8 cellular contexts compared by ENCODE assay signal in genomic region chr15:74460903-74461846, GRCh38. TPM values are rescaled to one million over a fixed set of nuclear protein-coding genes. Genes with fewer than 3 reads are reported as not detected.
DNase-seq lines count a peak whose midpoint lies in the region; ATAC-seq lines count a peak whose summit lies in the region.

TSS of gene UBL7 (minus strand) at chr15:74461160. CDS start at chr15:74458867, 2,293 bp downstream.

- ATAC-seq in GM19467 (IDR thresholded peaks at IDR 0.05; ENCODE audit: unreplicated experiment), result peak; percentile 75

- DNase-seq in COLO668 (lab: John Stamatoyannopoulos, UW; ENCODE audit: unreplicated experiment) (peak; percentile 95), HS-5 (ENCODE audit: low read depth) (peak; percentile 82), lung microvascular endothelial cell (ENCODE audit: low read depth in 2 of 2) (peak; percentile 96 to 97)
- DNase-seq in NK-92 treated with Interleukin-12 subunit alpha and Interleukin-12 subunit beta, amount 100 ng/mL, for 24 hours (lab: John Stamatoyannopoulos, UW), result peak; percentile 96
- peak; percentile 98 for DNase-seq in activated CD8-positive, alpha-beta memory T cell treated with anti-CD3 and anti-CD28 coated beads for 24 hours
- DNase-seq in effector CD8-positive, alpha-beta T cell (lab: John Stamatoyannopoulos, UW), result peak; percentile 92
- peak; percentile 95 to 96 (median 96) for DNase-seq in stimulated activated CD4-positive, alpha-beta T cell treated with anti-CD3 and anti-CD28 coated beads, TNF-alpha, amount 100 ng/mL, for 48 hours (ENCODE audit: low read depth in 3 of 3)

RNA-seq across cellular contexts. Expression of gene UBL7, which starts in this region (rescaled TPM):
- total RNA-seq in lung microvascular endothelial cell, result 21.4 and 27.4 TPM in 2 replicates

Comparison
In these comparisons a context has a peak if more than half of its experiments do, and no peak if none do; other contexts are left out.
1. Peak in every context shown above with its lines: DNase-seq and ATAC-seq.